ENCODE assay signal across 20 cellular contexts in the genomic region with DNA sequence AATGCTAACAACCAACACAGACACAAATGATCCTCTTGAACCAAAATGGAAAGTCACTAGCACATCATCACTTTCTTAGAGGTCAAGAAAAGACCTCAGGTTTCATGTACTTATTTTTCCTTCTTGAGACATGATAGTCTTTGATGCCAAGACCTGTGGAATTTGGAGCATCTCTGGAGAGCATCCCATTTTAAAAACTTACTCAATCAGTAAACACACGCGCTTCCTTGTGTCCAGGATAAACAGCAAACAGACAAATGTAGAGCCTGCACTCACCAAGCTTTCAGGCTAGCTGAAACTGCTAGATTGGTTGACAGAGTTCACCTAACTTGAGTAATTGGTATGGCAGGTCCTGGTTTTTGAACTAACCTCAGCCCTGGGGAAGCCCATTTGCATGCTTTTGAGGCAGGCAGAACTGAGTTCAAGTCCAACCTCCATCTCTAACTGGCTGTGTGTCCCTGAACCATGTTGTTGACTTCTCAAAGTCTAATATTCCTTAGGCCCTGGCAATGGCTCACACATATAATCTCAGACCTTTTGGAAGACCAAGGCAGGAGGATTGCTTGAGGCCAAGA.
"Had no signal": no experiment of that assay in that cellular context is flagged by ENCODE, and none has a peak within 500 bp of the region (broad histone marks: within the 10 kb centered on the region; RNA-seq: fewer than 3 reads in every experiment).

No MANE protein-coding gene starts in this region.

- H3K27me3 Mint-ChIP-seq: activated T-helper 17 cell treated with anti-CD3 and anti-CD28 coated beads, Interleukin-2, amount 50 U/mL, for 72 hours; naive thymus-derived CD8-positive, alpha-beta T cell had no signal

- H3K4me3 ChIP-seq: esophagus muscularis mucosa, hepatocyte, right atrium auricular region, testis, transverse colon had no signal

- H3K4me3 Mint-ChIP-seq: activated T-helper 17 cell treated with anti-CD3 and anti-CD28 coated beads, Interleukin-2, amount 50 U/mL, for 72 hours; naive thymus-derived CD8-positive, alpha-beta T cell had no signal

- H3K27ac Mint-ChIP-seq: activated T-helper 17 cell treated with anti-CD3 and anti-CD28 coated beads, Interleukin-2, amount 50 U/mL, for 72 hours; naive thymus-derived CD8-positive, alpha-beta T cell had no signal

- H3K4me1 ChIP-seq: testis had no signal

- H3K9me3 ChIP-seq: esophagus muscularis mucosa, right atrium auricular region, testis, transverse colon had no signal

- H3K9me3 Mint-ChIP-seq: activated T-helper 17 cell treated with anti-CD3 and anti-CD28 coated beads, Interleukin-2, amount 50 U/mL, for 72 hours; naive thymus-derived CD8-positive, alpha-beta T cell had no signal

- ATAC-seq: activated T-helper 17 cell treated with anti-CD3 and anti-CD28 coated beads, Interleukin-2, amount 50 U/mL, for 72 hours; left cardiac atrium; naive thymus-derived CD8-positive, alpha-beta T cell; stimulated activated naive CD8-positive, alpha-beta T cell treated with anti-CD3 and anti-CD28 coated beads, Interleukin-15, Interleukin-2, amounts not matched to agents 100 U/mL and 50 U/mL, for 24 hours had no signal

- DNase-seq: activated CD4-positive, alpha-beta T cell treated with anti-CD3 and anti-CD28 coated beads for 4 hours; activated CD4-positive, alpha-beta T cell treated with anti-CD3 and anti-CD28 coated beads, Interleukin-2, amount 50 U/mL, for 4 hours; activated gamma-delta T cell treated with Interleukin-2 at 50 U/mL for 16 hours; activated naive CD4-positive, alpha-beta T cell treated with anti-CD3 and anti-CD28 coated beads, Interleukin-2, amount 50 U/mL, for 16 hours; amniotic stem cell; brain microvascular endothelial cell; caudate nucleus; dermis blood vessel endothelial cell; effector CD4-positive, alpha-beta T cell; islet precursor cell; left cardiac atrium; naive thymus-derived CD8-positive, alpha-beta T cell; stimulated activated CD4-positive, alpha-beta T cell treated with anti-CD3 and anti-CD28 coated beads, Interleukin-2, amount 100 ng/mL, for 48 hours; stimulated activated naive CD8-positive, alpha-beta T cell treated with anti-CD3 and anti-CD28 coated beads, Interleukin-15, Interleukin-2, amounts not matched to agents 100 U/mL and 50 U/mL, for 24 hours; testis; transverse colon had no signal

- H3K27ac ChIP-seq: brain microvascular endothelial cell, esophagus muscularis mucosa, hepatocyte, right atrium auricular region, testis, transverse colon had no signal

- H3K27me3 ChIP-seq: brain microvascular endothelial cell, esophagus muscularis mucosa, hepatocyte, right atrium auricular region, testis, transverse colon had no signal
